20 cellular contexts compared by ENCODE assay signal in the genomic region with DNA sequence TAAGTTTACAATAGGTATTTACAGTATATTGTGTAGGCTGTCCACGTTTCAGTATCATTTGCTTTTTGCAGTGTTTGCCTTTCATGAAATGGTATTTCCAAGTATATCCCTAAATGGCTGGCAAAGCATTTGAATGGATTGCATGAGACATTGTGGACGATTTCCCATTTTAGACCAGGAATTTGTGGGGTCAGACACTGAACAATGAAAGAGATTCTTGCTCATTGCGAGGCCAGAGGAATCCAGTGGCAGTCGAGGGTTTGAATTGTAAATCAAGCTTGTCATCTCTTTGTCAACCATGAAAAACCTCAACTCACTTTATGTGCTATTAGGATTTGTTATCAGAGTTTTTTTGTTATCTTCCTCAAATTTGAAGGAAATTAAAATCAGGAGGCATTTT.
DNase-seq lines count a peak whose midpoint lies in the region; ATAC-seq and TF ChIP-seq lines count a peak whose summit lies in the region.
"Had no signal": no experiment of that assay in that cellular context is flagged by ENCODE, and none has a peak within 500 bp of the region (broad histone marks: within the 10 kb centered on the region; RNA-seq: fewer than 3 reads in every experiment).

No MANE protein-coding gene starts in this region.

- no peaks in the 10 kb centered on the region; the same call in 1 of the 2 replicates for H3K9me1 ChIP-seq in IMR-90 (ENCODE audit: insufficient read depth, low read length)

- no peaks in the 10 kb centered on the region for H3K36me3 Mint-ChIP-seq in nephron (ENCODE audit: low read depth)
- no peaks in the 10 kb centered on the region for H3K36me3 Mint-ChIP-seq in activated naive CD4-positive, alpha-beta T cell treated with anti-CD3 and anti-CD28 coated beads, Interleukin-2, amount 10 ng/mL, durations not matched to agents 7 days and 5 days
- H3K36me3 Mint-ChIP-seq: CD4-positive, alpha-beta memory T cell had no signal

- H3K14ac ChIP-seq in IMR-90 (replicated peaks; ENCODE audit: low read depth, low read length): no peak overlapping the region

- BruUV-seq in IMR-90 (replicated peaks; lab: Mats Ljungman, UMichigan): no TSS peak

- H2BK20ac ChIP-seq in IMR-90 (ENCODE audit: low read depth, low read length): no peak overlapping the region

- in situ Hi-C loops in IMR-90 (cut with MboI; ENCODE audit: low sequenced_read_pairs) (no loop called here), astrocyte of the cerebellum (cut with HindIII; ENCODE audit: low sequenced_read_pairs) (no loop called here)

- no peak for TF ChIP-seq RAD21 in IMR-90 (IDR thresholded peaks at IDR 0.05; ENCODE audit: low read length)

- TF ChIP-seq POLR2A in IMR-90 (IDR thresholded peaks at IDR 0.05; ENCODE audit: low read depth, low read length) (no peak), gastroesophageal sphincter (IDR thresholded peaks at IDR 0.05) (no peak)

- H3K27ac ChIP-seq in IMR-90 (ENCODE audit: insufficient read depth, low read length) (no peak overlapping the region), gastroesophageal sphincter (no peak overlapping the region)
- H3K27ac ChIP-seq: SK-N-MC, vagina had no signal

- H3K4me3 ChIP-seq in IMR-90 (ENCODE audit: insufficient read depth, low read depth, low read length) (no peak overlapping the region), astrocyte of the cerebellum (ENCODE audit: low read depth, low read length) (no peak overlapping the region), gastroesophageal sphincter (no peak overlapping the region)
- H3K4me3 ChIP-seq: SK-N-MC, vagina had no signal

- H2AK5ac ChIP-seq in IMR-90 (ENCODE audit: low read depth, low read length): no peak overlapping the region

- H3K4me1 ChIP-seq in IMR-90 (ENCODE audit: control insufficient read depth, insufficient read depth, low read length): peaks cover 6% of the 10 kb centered on the region
- peaks cover 0 to 1% (median 0%) of the 10 kb centered on the region in 3 donors for H3K4me1 ChIP-seq in gastroesophageal sphincter
- H3K4me1 ChIP-seq: vagina had no signal

- intact Hi-C loops in IMR-90 (cut with micrococcal nuclease): loop anchor here (5.0 kb wide), 1 partner anchor 49 kb away; no protein-coding TSS in a partner anchor

- no peak overlapping the region for H4K8ac ChIP-seq in IMR-90 (ENCODE audit: low read depth in 2 of 2, low read length in 2 of 2)

- H2BK15ac ChIP-seq in IMR-90 (ENCODE audit: low read depth, low read length): no peak overlapping the region

- H3K9ac ChIP-seq in IMR-90 (ENCODE audit: low read depth, low read length): no peak overlapping the region

- no peak overlapping the region for H3K4me3 Mint-ChIP-seq in nephron
- H3K4me3 Mint-ChIP-seq in activated naive CD4-positive, alpha-beta T cell treated with anti-CD3 and anti-CD28 coated beads, Interleukin-2, amount 10 ng/mL, durations not matched to agents 7 days and 5 days: no peak overlapping the region
- H3K4me3 Mint-ChIP-seq: CD4-positive, alpha-beta memory T cell had no signal

- dilution Hi-C loops in IMR-90 (cut with HindIII; ENCODE audit: low sequenced_read_pairs, unreplicated experiment): no loop called here

- no peak overlapping the region for H2BK120ac ChIP-seq in IMR-90 (ENCODE audit: low read depth, low read length)

- no peak overlapping the region for H3K4ac ChIP-seq in IMR-90 (ENCODE audit: low read depth, low read length)

- no peak overlapping the region for H3K23ac ChIP-seq in IMR-90 (ENCODE audit: low read depth, low read length)

- no peaks in the 10 kb centered on the region for H3K9me3 Mint-ChIP-seq in nephron
- no peaks in the 10 kb centered on the region for H3K9me3 Mint-ChIP-seq in activated naive CD4-positive, alpha-beta T cell treated with anti-CD3 and anti-CD28 coated beads, Interleukin-2, amount 10 ng/mL, durations not matched to agents 7 days and 5 days
- H3K9me3 Mint-ChIP-seq: CD4-positive, alpha-beta memory T cell had no signal

- H3K79me1 ChIP-seq in IMR-90 (ENCODE audit: low read depth in 1 of 2, low read length in 2 of 2): no peaks in the 10 kb centered on the region

- H3K9me3 ChIP-seq in IMR-90 (ENCODE audit: control insufficient read depth, insufficient read depth, low read length): no peaks in the 10 kb centered on the region
- no peaks in the 10 kb centered on the region for H3K9me3 ChIP-seq in gastroesophageal sphincter
- H3K9me3 ChIP-seq: vagina had no signal

- no peak overlapping the region for H2AK9ac ChIP-seq in IMR-90 (replicated peaks; ENCODE audit: low read depth, low read length, poor library complexity)

- H3K27me3 Mint-ChIP-seq in nephron (ENCODE audit: low read depth): no peaks in the 10 kb centered on the region
- no peaks in the 10 kb centered on the region for H3K27me3 Mint-ChIP-seq in activated naive CD4-positive, alpha-beta T cell treated with anti-CD3 and anti-CD28 coated beads, Interleukin-2, amount 10 ng/mL, durations not matched to agents 7 days and 5 days

- H4K5ac ChIP-seq in IMR-90 (ENCODE audit: low read depth, low read length): no peak overlapping the region

- TF ChIP-seq CTCF in IMR-90 (conservative IDR thresholded peaks at IDR 0.05; ENCODE audit: low read depth, low read length) (no peak), astrocyte of the cerebellum (IDR thresholded peaks at IDR 0.05; ENCODE audit: low read depth, low read length, missing control alignments) (no peak), nephron (IDR thresholded peaks at IDR 0.05; ENCODE audit: unreplicated experiment in 3 of 3) (no peak), GM20000 (IDR thresholded peaks at IDR 0.05; ENCODE audit: extremely low read depth, missing control alignments) (no peak), gastroesophageal sphincter (IDR thresholded peaks at IDR 0.05) (no peak)

- CTCF ChIA-PET in IMR-90 (lab: Yijun Ruan, JAX): no interaction called here
- CTCF ChIA-PET in activated naive CD4-positive, alpha-beta T cell treated with anti-CD3 and anti-CD28 coated beads, Interleukin-2, amount 10 ng/mL, durations not matched to agents 7 days and 5 days (lab: Charles Lee): no interaction called here

- no peak overlapping the region for H3K56ac ChIP-seq in IMR-90 (ENCODE audit: extremely low read depth, insufficient read depth, low read length)

- DNase-seq in AG20443 (ENCODE audit: low spot score) (peak; percentile 50), IMR-90 (peak; percentile 21), astrocyte of the cerebellum (ENCODE audit: low read depth) (peak; percentile 56), GM20000 (ENCODE audit: low spot score) (no peak)
- DNase-seq in activated naive CD4-positive, alpha-beta T cell treated with anti-CD3 and anti-CD28 coated beads, Interleukin-2, amount 10 ng/mL, durations not matched to agents 7 days and 5 days: no peak
- no peak for DNase-seq in activated effector memory CD4-positive, alpha-beta T cell treated with anti-CD3 and anti-CD28 coated beads, Interleukin-2, amount 50 U/mL, for 16 hours
- DNase-seq: activated CD4-positive, alpha-beta T cell treated with anti-CD3 and anti-CD28 coated beads for 4 hours; caudate nucleus; CD4-positive, alpha-beta memory T cell; DMS53; erythroblast; NCI-H146; retina; T-helper 9 cell had no signal

- H4K91ac ChIP-seq in IMR-90 (ENCODE audit: insufficient read depth, low read depth, low read length): no peak overlapping the region

- POLR2A ChIA-PET in IMR-90 (lab: Charles Lee; ENCODE audit: unreplicated experiment): no interaction called here

- H4K20me1 ChIP-seq in IMR-90 (ENCODE audit: insufficient read depth, low read length): no peaks in the 10 kb centered on the region

- no peak overlapping the region for H3K18ac ChIP-seq in IMR-90 (ENCODE audit: low read depth, low read length)

- no peaks in the 10 kb centered on the region for H3K27me3 ChIP-seq in IMR-90 (ENCODE audit: control insufficient read depth, insufficient read depth, low read length)
- H3K27me3 ChIP-seq in gastroesophageal sphincter: no peaks in the 10 kb centered on the region
- H3K27me3 ChIP-seq: vagina had no signal

- H3K36me3 ChIP-seq in IMR-90 (ENCODE audit: control insufficient read depth, insufficient read depth, low read length): no peaks in the 10 kb centered on the region
- no peaks in the 10 kb centered on the region for H3K36me3 ChIP-seq in gastroesophageal sphincter
- H3K36me3 ChIP-seq: vagina had no signal

- H3K27ac Mint-ChIP-seq in nephron: peak overlapping the region; percentile 10 to 90 (median 34)
- no peak overlapping the region for H3K27ac Mint-ChIP-seq in activated naive CD4-positive, alpha-beta T cell treated with anti-CD3 and anti-CD28 coated beads, Interleukin-2, amount 10 ng/mL, durations not matched to agents 7 days and 5 days
- H3K27ac Mint-ChIP-seq: CD4-positive, alpha-beta memory T cell had no signal

- H2AFZ ChIP-seq in IMR-90 (replicated peaks; ENCODE audit: low read length, poor library complexity): no peak overlapping the region

- peaks cover 49% of the 10 kb centered on the region for H3K4me1 Mint-ChIP-seq in nephron
- H3K4me1 Mint-ChIP-seq in activated naive CD4-positive, alpha-beta T cell treated with anti-CD3 and anti-CD28 coated beads, Interleukin-2, amount 10 ng/mL, durations not matched to agents 7 days and 5 days: peaks cover 2% of the 10 kb centered on the region

- no peak overlapping the region for H3K4me2 ChIP-seq in IMR-90 (ENCODE audit: low read depth, low read length)

- 60% methylated on average over 1 of the region's 4 CpGs; no CpG with 5 or more reads in 1 of the 2 experiments for WGBS in IMR-90 (ENCODE audit: extremely low coverage in 2 of 2, insufficient read length in 1 of 2), 2 experiments
- 79 to 80% methylated on average over 4 of the region's 4 CpGs for WGBS in gastroesophageal sphincter (ENCODE audit: low coverage in 1 of 2), 2 donors

- H2BK5ac ChIP-seq in IMR-90 (ENCODE audit: low read depth, low read length, poor library complexity, severe bottlenecking): no peak overlapping the region

- ATAC-seq in IMR-90 (ENCODE audit: low read depth): no peak
- no peak for ATAC-seq in gastroesophageal sphincter
- ATAC-seq: HepG2, left lobe of liver had no signal

- no peak for TF ChIP-seq EP300 in gastroesophageal sphincter (IDR thresholded peaks at IDR 0.05)

TF ChIP-seq in IMR-90, 13 proteins besides CTCF, POLR2A, EP300 and RAD21 (continues in another document):
- TF ChIP-seq MAZ (IDR thresholded peaks at IDR 0.05; ENCODE audit: borderline replicate concordance, low read depth, low read length): no peak
- no peak for TF ChIP-seq RFX5 (IDR thresholded peaks at IDR 0.05; ENCODE audit: low read depth, low read length)
- no peak for TF ChIP-seq MXI1 (IDR thresholded peaks at IDR 0.05; ENCODE audit: borderline replicate concordance, low read depth, low read length)
- no peak for TF ChIP-seq RCOR1 (IDR thresholded peaks at IDR 0.05; ENCODE audit: insufficient replicate concordance, low read length)
- TF ChIP-seq NFE2L2 (IDR thresholded peaks at IDR 0.05; ENCODE audit: low read depth, low read length): no peak
- no peak for TF ChIP-seq CHD1 (IDR thresholded peaks at IDR 0.05; ENCODE audit: low read depth, low read length)
- no peak for TF ChIP-seq FOS (IDR thresholded peaks at IDR 0.05; ENCODE audit: low read depth, low read length)
- no peak for TF ChIP-seq MAFK (IDR thresholded peaks at IDR 0.05; ENCODE audit: low read depth, low read length)
- no peak for TF ChIP-seq SMC3 (IDR thresholded peaks at IDR 0.05; ENCODE audit: low read depth, low read length)

Comparison
In these comparisons a context has a peak if more than half of its experiments do, and no peak if none do; other contexts are left out.
1. DNase-seq: peak in AG20443 (single experiment), IMR-90 (single experiment) and astrocyte of the cerebellum (single experiment); none in GM20000 (single experiment), activated naive CD4-positive, alpha-beta T cell treated with anti-CD3 and anti-CD28 coated beads, Interleukin-2, amount 10 ng/mL, durations not matched to agents 7 days and 5 days (single experiment) and activated effector memory CD4-positive, alpha-beta T cell treated with anti-CD3 and anti-CD28 coated beads, Interleukin-2, amount 50 U/mL, for 16 hours (single experiment).